Comparison of ENCODE assay signal across 8 cellular contexts in the genomic region with DNA sequence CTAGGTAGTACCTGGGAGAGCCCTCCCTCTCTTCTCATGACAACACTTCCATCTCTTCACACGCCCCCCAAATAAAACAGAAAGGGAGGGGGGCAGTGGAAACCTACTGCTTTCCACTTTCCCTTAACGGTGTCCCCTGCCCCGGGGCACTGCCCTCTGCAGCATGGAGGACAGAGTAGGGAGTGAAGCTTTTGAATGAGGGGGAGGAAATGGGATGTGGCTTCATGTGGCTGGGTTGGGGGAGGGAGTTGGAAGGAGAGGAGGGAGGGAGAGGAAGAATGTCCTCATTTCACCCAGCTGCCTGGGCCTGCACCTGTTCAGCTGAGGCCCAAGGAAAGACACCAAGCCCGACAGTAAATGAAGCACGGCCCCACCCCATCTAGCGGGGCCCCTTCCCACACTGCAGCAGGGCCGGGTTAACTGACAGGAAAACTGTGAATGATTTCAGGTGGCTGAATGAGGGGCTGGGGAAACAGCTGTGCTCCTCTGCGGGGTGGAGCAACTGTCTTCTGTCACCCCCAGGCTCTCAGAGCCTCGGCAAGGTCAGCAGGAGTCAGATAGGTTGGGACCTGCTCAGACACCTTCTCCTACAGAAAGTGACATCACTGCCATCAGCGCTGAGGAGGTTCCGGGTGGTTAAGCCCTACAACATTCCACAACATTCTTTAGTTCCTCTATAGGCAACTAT. TPM values are rescaled to one million over a fixed set of nuclear protein-coding genes. Genes with fewer than 3 reads are reported as not detected.
DNase-seq lines count a peak whose midpoint lies in the region; ATAC-seq and TF ChIP-seq lines count a peak whose summit lies in the region.

No MANE protein-coding gene starts in this region.

- H3K36me3 ChIP-seq in KOPT-K1 (ENCODE audit: insufficient read depth, low read length) = no peaks in the 10 kb centered on the region
- no peaks in the 10 kb centered on the region for H3K36me3 ChIP-seq in right lobe of liver
- H3K36me3 ChIP-seq in body of pancreas (replicated peaks in 1 of 2; ENCODE audit: insufficient read depth in 1 of 2, low read depth in 2 of 2) = no peaks in the 10 kb centered on the region

- H3K27ac ChIP-seq in KOPT-K1 (ENCODE audit: low read depth, low read length, poor library complexity, severe bottlenecking) (peak overlapping the region; percentile 98), right lobe of liver (no peak overlapping the region), body of pancreas (no peak overlapping the region)

- DNase-seq in GM13976 (ENCODE audit: low spot score) (peak; percentile 62), right lobe of liver (peak in 1 of 3 donors; percentile 40), GM19238 (ENCODE audit: insufficient read length, low spot score) (no peak), body of pancreas (no peak)
- peak; percentile 67 for DNase-seq in activated CD4-positive, alpha-beta memory T cell treated with anti-CD3 and anti-CD28 coated beads for 36 hours

- peaks cover 9% of the 10 kb centered on the region for H3K36me3 Mint-ChIP-seq in activated CD4-positive, alpha-beta memory T cell treated with anti-CD3 and anti-CD28 coated beads for 36 hours

- H3K27me3 Mint-ChIP-seq in activated CD4-positive, alpha-beta memory T cell treated with anti-CD3 and anti-CD28 coated beads for 36 hours = no peaks in the 10 kb centered on the region

- CTCF ChIA-PET in activated CD4-positive, alpha-beta memory T cell treated with anti-CD3 and anti-CD28 coated beads for 36 hours (lab: Charles Lee) = interaction anchor here (0.7 to 1.5 kb wide), 7 partner anchors 10 to 222 kb away, joined by 3 to 4 read pairs (median 4); partner anchors contain the start of gene TOMM6

- no peaks in the 10 kb centered on the region for H3K4me1 ChIP-seq in right lobe of liver
- H3K4me1 ChIP-seq in body of pancreas = no peaks in the 10 kb centered on the region

- 46% methylated on average over 5 of the region's 11 CpGs for WGBS in right lobe of liver (ENCODE audit: insufficient coverage, low coverage, low lambda C conversion rate, missing lambda C conversion rate)
- 33 to 83% methylated on average over 8 to 11 of the region's 11 CpGs for WGBS in body of pancreas, 2 donors

- H3K27me3 ChIP-seq in right lobe of liver (no peaks in the 10 kb centered on the region), body of pancreas (no peaks in the 10 kb centered on the region)

- peak overlapping the region; percentile 68 for H3K4me3 Mint-ChIP-seq in activated CD4-positive, alpha-beta memory T cell treated with anti-CD3 and anti-CD28 coated beads for 36 hours

- no peak for TF ChIP-seq CTCF in GM13976 (IDR thresholded peaks at IDR 0.05; ENCODE audit: borderline replicate concordance, control extremely low read depth, extremely low read depth, insufficient read depth, missing control alignments)
- no peak for TF ChIP-seq CTCF in right lobe of liver (IDR thresholded peaks at IDR 0.05)
- no peak for TF ChIP-seq CTCF in body of pancreas (IDR thresholded peaks at IDR 0.05)

- POLR2A ChIA-PET in activated CD4-positive, alpha-beta memory T cell treated with anti-CD3 and anti-CD28 coated beads for 36 hours (lab: Charles Lee) = interaction anchor here (0.6 to 1.8 kb wide), 8 partner anchors 13 to 71 kb away, joined by 3 to 5 read pairs (median 3); no protein-coding TSS in a partner anchor

- intact Hi-C loops in activated CD4-positive, alpha-beta memory T cell treated with anti-CD3 and anti-CD28 coated beads for 36 hours (cut with micrococcal nuclease) = loop anchor here (1.0 kb wide), 2 partner anchors 12 to 29 kb away; no protein-coding TSS in a partner anchor
- intact Hi-C loops in right lobe of liver (cut with DNase I) = no loop called here
- intact Hi-C loops in body of pancreas (cut with DNase I) = no loop called here

- no peak overlapping the region for H3K4me3 ChIP-seq in right lobe of liver
- no peak overlapping the region for H3K4me3 ChIP-seq in body of pancreas

- TF ChIP-seq POLR2A in right lobe of liver (IDR thresholded peaks at IDR 0.05) (no peak), body of pancreas (IDR thresholded peaks at IDR 0.05) (no peak)

- H3K9me3 Mint-ChIP-seq in activated CD4-positive, alpha-beta memory T cell treated with anti-CD3 and anti-CD28 coated beads for 36 hours = peaks cover 9% of the 10 kb centered on the region

- peak overlapping the region; percentile 97 for H3K27ac Mint-ChIP-seq in activated CD4-positive, alpha-beta memory T cell treated with anti-CD3 and anti-CD28 coated beads for 36 hours

- peaks cover 69% of the 10 kb centered on the region for H3K4me1 Mint-ChIP-seq in activated CD4-positive, alpha-beta memory T cell treated with anti-CD3 and anti-CD28 coated beads for 36 hours (ENCODE audit: low read depth)

- ATAC-seq in right lobe of liver (peak; percentile 21 to 70 (median 54)), HG02938 (IDR thresholded peaks at IDR 0.05; ENCODE audit: unreplicated experiment) (no peak), HG02970 (IDR thresholded peaks at IDR 0.05; ENCODE audit: low FRiP score, unreplicated experiment) (no peak), body of pancreas (no peak)

- no peaks in the 10 kb centered on the region for H3K9me3 ChIP-seq in KOPT-K1 (ENCODE audit: insufficient read depth, low read length, poor library complexity, severe bottlenecking)
- no peaks in the 10 kb centered on the region for H3K9me3 ChIP-seq in right lobe of liver
- H3K9me3 ChIP-seq in body of pancreas = no peaks in the 10 kb centered on the region

- in situ Hi-C loops in GM13976 (cut with MboI; ENCODE audit: low sequenced_read_pairs, unreplicated experiment) = no loop called here

RNA-seq across cellular contexts. Expression of gene TAF8, which starts 40.0 kb away (rescaled TPM):
- total RNA-seq in activated CD4-positive, alpha-beta memory T cell treated with anti-CD3 and anti-CD28 coated beads for 36 hours = 10 to 100 TPM; 57.7 to 58.7 TPM
- total RNA-seq in right lobe of liver (10 to 100 TPM in 4 of 6 experiments, 1 to 10 TPM in 2; 6.7 to 14.7 (median 11.9) TPM), body of pancreas (10 to 100 TPM in 1 of 2 donors, 1 to 10 TPM in 1; 7.6 to 18.2 TPM)

Comparison
In these comparisons a context has a peak if more than half of its experiments do, and no peak if none do; other contexts are left out.
1. DNase-seq: peak in GM13976 (single experiment) and activated CD4-positive, alpha-beta memory T cell treated with anti-CD3 and anti-CD28 coated beads for 36 hours (single experiment); none in GM19238 (single experiment) and body of pancreas (0 of 4).
2. ATAC-seq: peak in right lobe of liver (4 of 4); none in HG02938 (single experiment), HG02970 (single experiment) and body of pancreas (single experiment).